Comparison of ENCODE assay signal across 34 cellular contexts in genomic region chr3:146233487-146233886, GRCh38. TPM values are rescaled to one million over a fixed set of nuclear protein-coding genes. Genes with fewer than 3 reads are reported as not detected.
"Had no signal": no experiment of that assay in that cellular context is flagged by ENCODE, and none has a peak within 500 bp of the region (broad histone marks: within the 10 kb centered on the region; RNA-seq: fewer than 3 reads in every experiment).

No MANE protein-coding gene starts in this region.

- H3K36me3 ChIP-seq: adrenal gland, brain microvascular endothelial cell, breast epithelium had no signal

- H3K9me3 ChIP-seq: body of pancreas had no signal

- H3K4me1 ChIP-seq: breast epithelium had no signal

- ATAC-seq: activated CD8-positive, alpha-beta T cell treated with anti-CD3 and anti-CD28 coated beads for 36 hours; activated naive CD4-positive, alpha-beta T cell treated with anti-CD3 and anti-CD28 coated beads, Interleukin-2, amount 50 U/mL, for 72 hours; activated T-cell treated with anti-CD3 and anti-CD28 coated beads, Interleukin-2, amount 50 U/mL, for 4 hours; activated T-cell treated with anti-CD3 and anti-CD28 coated beads, Interleukin-2, amount 50 U/mL, for 72 hours; activated T-helper 17 cell treated with anti-CD3 and anti-CD28 coated beads, Interleukin-2, amount 50 U/mL, for 72 hours; body of pancreas had no signal

- H3K27ac ChIP-seq: adrenal gland, body of pancreas, brain microvascular endothelial cell, breast epithelium, VCaP had no signal

- H3K27me3 ChIP-seq: adrenal gland, body of pancreas, brain microvascular endothelial cell, breast epithelium had no signal

- DNase-seq: activated B cell treated with CpG ODN at 0.5 μM for 24 hours; activated CD4-positive, alpha-beta memory T cell treated with anti-CD3 and anti-CD28 coated beads for 36 hours; activated CD4-positive, alpha-beta T cell treated with anti-CD3 and anti-CD28 coated beads for 4 hours; activated CD4-positive, alpha-beta T cell treated with anti-CD3 and anti-CD28 coated beads, Interleukin-2, amount 10 ng/mL, durations not matched to agents 24 days and 14 days; activated CD4-positive, alpha-beta T cell treated with anti-CD3 and anti-CD28 coated beads, Interleukin-2, amount 50 U/mL, for 1 hour; activated CD4-positive, alpha-beta T cell treated with anti-CD3 and anti-CD28 coated beads, Interleukin-2, amount 50 U/mL, for 4 hours; activated CD4-positive, CD25-positive, alpha-beta regulatory T cell treated with anti-CD3 and anti-CD28 coated beads, Interleukin-2, amount 50 U/mL, for 72 hours; activated CD8-positive, alpha-beta memory T cell treated with anti-CD3 and anti-CD28 coated beads, Interleukin-2, amount 50 U/mL, for 4 hours; activated CD8-positive, alpha-beta T cell treated with anti-CD3 and anti-CD28 coated beads for 36 hours; activated effector memory CD4-positive, alpha-beta T cell treated with anti-CD3 and anti-CD28 coated beads, Interleukin-2, amount 50 U/mL, for 16 hours; activated gamma-delta T cell treated with Interleukin-2 at 50 U/mL for 16 hours; activated naive CD4-positive, alpha-beta T cell; activated naive CD4-positive, alpha-beta T cell treated with anti-CD3 and anti-CD28 coated beads for 36 hours; activated naive CD4-positive, alpha-beta T cell treated with anti-CD3 and anti-CD28 coated beads, Interleukin-2, amount 50 U/mL, for 16 hours; activated naive CD8-positive, alpha-beta T cell treated with anti-CD3 and anti-CD28 coated beads for 36 hours; activated T-cell treated with anti-CD3 and anti-CD28 coated beads for 4 hours; activated T-cell treated with anti-CD3 and anti-CD28 coated beads, Interleukin-2, amount 50 U/mL, for 1 hour; activated T-cell treated with anti-CD3 and anti-CD28 coated beads, Interleukin-2, amount 50 U/mL, for 4 hours; activated T-cell treated with anti-CD3 and anti-CD28 coated beads, Interleukin-2, amount 50 U/mL, for 72 hours; adrenal gland; amniotic stem cell; aorta; body of pancreas; brain microvascular endothelial cell; central memory CD4-positive, alpha-beta T cell; T-helper 1 cell; T-helper 2 cell; T-helper 9 cell had no signal

- H3K4me3 ChIP-seq: adrenal gland, body of pancreas, breast epithelium had no signal

RNA-seq across cellular contexts. Expression of gene PLSCR4, which starts 17.4 kb away (rescaled TPM):
- total RNA-seq: activated B cell treated with CpG ODN at 0.5 μM for 24 hours; activated CD4-positive, alpha-beta memory T cell treated with anti-CD3 and anti-CD28 coated beads for 36 hours; activated CD4-positive, alpha-beta T cell treated with anti-CD3 and anti-CD28 coated beads, Interleukin-2, amount 10 ng/mL, durations not matched to agents 24 days and 14 days; activated CD8-positive, alpha-beta memory T cell treated with anti-CD3 and anti-CD28 coated beads for 36 hours; activated CD8-positive, alpha-beta T cell treated with anti-CD3 and anti-CD28 coated beads for 36 hours; activated naive CD4-positive, alpha-beta T cell treated with anti-CD3 and anti-CD28 coated beads for 36 hours; activated naive CD4-positive, alpha-beta T cell treated with anti-CD3 and anti-CD28 coated beads, Interleukin-2, amount 50 U/mL, for 72 hours; activated naive CD8-positive, alpha-beta T cell treated with anti-CD3 and anti-CD28 coated beads for 36 hours; activated T-cell treated with anti-CD3 and anti-CD28 coated beads, Interleukin-2, amount 50 U/mL, for 72 hours; activated T-helper 1 cell treated with anti-CD3 and anti-CD28 coated beads, Interleukin-12 subunit alpha, Interleukin-12 subunit beta, Interleukin-2, Interleukin-4 antibody, amounts not matched to agents 30 ng/mL and 10 ng/mL and 1 ng/mL, durations not matched to agents 14 hours and 24 hours and 36 hours; activated T-helper 17 cell treated with anti-CD3 and anti-CD28 coated beads, Interleukin-2, amount 50 U/mL, for 72 hours had no signal
